9 cellular contexts compared by ENCODE assay signal in genomic region chr12:79174656-79175055, GRCh38.
A peak's percentile ranks its signal among the peaks of the same experiment; 100 is the strongest.
DNase-seq lines count a peak whose midpoint lies in the region; ATAC-seq, FAIRE-seq and TF ChIP-seq lines count a peak whose summit lies in the region.
"Had no signal": no experiment of that assay in that cellular context is flagged by ENCODE, and none has a peak within 500 bp of the region (broad histone marks: within the 10 kb centered on the region; RNA-seq: fewer than 3 reads in every experiment).

No MANE protein-coding gene starts in this region.

- H3K27me3 ChIP-seq in sigmoid colon = no peaks in the 10 kb centered on the region

- TF ChIP-seq POLR2A in sigmoid colon (IDR thresholded peaks at IDR 0.05) = no peak

- 6 to 14% methylated on average over 1 of the region's 1 CpG for WGBS in sigmoid colon, 2 donors

- DNase-seq in NOMO-1 treated with DMSO at 0.1 percent for 48 hours (lab: John Stamatoyannopoulos, UW; ENCODE audit: unreplicated experiment) (peak; percentile 43), NOMO-1 treated with dmso at 0.1 percent for 144 hours (lab: John Stamatoyannopoulos, UW; ENCODE audit: unreplicated experiment) (no peak), RKO (ENCODE audit: low spot score) (peak; percentile 52), sigmoid colon (no peak), NCI-H2196 (lab: John Stamatoyannopoulos, UW; ENCODE audit: unreplicated experiment) (no peak), cerebellar nuclear complex (lab: John Stamatoyannopoulos, UW) (no peak)
- DNase-seq: DND-41 had no signal

- peak; percentile 75 for FAIRE-seq in islet of Langerhans (lab: Jason Lieb, UNC)

- TF ChIP-seq CTCF in sigmoid colon (IDR thresholded peaks at IDR 0.05) = peak in 1 of 4 experiments; percentile 32

- intact Hi-C loops in sigmoid colon (cut with DNase I) = no loop called here

- no peak overlapping the region for H3K4me3 ChIP-seq in sigmoid colon

- H3K27ac ChIP-seq in sigmoid colon = no peak overlapping the region

- TF ChIP-seq EP300 in sigmoid colon (IDR thresholded peaks at IDR 0.05) = no peak

- no peaks in the 10 kb centered on the region for H3K4me1 ChIP-seq in sigmoid colon

- H3K9me3 ChIP-seq in sigmoid colon = no peaks in the 10 kb centered on the region

- ATAC-seq in HG03066 (IDR thresholded peaks at IDR 0.05; ENCODE audit: low read depth, unreplicated experiment) = peak; percentile 82

- no peaks in the 10 kb centered on the region for H3K36me3 ChIP-seq in sigmoid colon

Comparison
In these comparisons a context has a peak if more than half of its experiments do, and no peak if none do; other contexts are left out.
1. DNase-seq: peak in NOMO-1 treated with DMSO at 0.1 percent for 48 hours (single experiment) and RKO (single experiment); none in NOMO-1 treated with dmso at 0.1 percent for 144 hours (single experiment), sigmoid colon (single experiment), NCI-H2196 (single experiment) and cerebellar nuclear complex (0 of 2).